1 cellular context compared by ENCODE assay signal in the genomic region with DNA sequence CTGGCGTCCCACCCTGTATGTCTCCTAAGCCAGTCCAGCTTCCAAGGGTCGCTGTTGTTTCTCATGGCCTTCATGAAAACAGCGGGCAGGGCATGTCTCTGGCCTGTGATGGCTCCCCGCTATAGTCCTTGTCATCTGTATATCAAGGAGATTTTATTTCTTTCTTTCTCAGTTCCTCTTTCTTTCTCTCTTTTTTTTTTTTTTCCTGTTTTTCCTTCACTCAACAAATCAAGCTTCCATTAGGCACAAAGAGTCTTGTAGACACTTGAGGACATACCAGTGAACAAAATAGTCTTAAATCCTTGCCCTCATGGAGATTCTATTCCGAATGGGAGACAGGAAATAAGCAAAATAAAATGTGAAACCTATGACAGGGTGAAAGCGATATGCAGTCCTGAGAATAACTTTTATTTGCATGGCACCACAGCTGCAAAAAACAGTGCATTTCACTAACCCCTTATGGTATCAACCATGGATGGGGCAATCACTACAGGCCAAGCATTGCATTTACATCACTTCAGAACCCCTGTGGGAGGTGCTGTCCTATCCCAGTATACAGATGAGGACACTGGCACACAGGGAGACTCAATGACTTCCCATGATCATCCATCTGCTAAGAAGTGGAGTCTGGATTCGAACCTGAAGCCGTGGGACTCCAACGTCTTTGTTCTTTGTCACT.
TF ChIP-seq lines count a peak whose summit lies in the region.

No MANE protein-coding gene starts in this region.

TF ChIP-seq in GM12878, 131 proteins besides CTCF, POLR2A, EP300 and RAD21 (continued from another document):
- TF ChIP-seq, protein P1, sequence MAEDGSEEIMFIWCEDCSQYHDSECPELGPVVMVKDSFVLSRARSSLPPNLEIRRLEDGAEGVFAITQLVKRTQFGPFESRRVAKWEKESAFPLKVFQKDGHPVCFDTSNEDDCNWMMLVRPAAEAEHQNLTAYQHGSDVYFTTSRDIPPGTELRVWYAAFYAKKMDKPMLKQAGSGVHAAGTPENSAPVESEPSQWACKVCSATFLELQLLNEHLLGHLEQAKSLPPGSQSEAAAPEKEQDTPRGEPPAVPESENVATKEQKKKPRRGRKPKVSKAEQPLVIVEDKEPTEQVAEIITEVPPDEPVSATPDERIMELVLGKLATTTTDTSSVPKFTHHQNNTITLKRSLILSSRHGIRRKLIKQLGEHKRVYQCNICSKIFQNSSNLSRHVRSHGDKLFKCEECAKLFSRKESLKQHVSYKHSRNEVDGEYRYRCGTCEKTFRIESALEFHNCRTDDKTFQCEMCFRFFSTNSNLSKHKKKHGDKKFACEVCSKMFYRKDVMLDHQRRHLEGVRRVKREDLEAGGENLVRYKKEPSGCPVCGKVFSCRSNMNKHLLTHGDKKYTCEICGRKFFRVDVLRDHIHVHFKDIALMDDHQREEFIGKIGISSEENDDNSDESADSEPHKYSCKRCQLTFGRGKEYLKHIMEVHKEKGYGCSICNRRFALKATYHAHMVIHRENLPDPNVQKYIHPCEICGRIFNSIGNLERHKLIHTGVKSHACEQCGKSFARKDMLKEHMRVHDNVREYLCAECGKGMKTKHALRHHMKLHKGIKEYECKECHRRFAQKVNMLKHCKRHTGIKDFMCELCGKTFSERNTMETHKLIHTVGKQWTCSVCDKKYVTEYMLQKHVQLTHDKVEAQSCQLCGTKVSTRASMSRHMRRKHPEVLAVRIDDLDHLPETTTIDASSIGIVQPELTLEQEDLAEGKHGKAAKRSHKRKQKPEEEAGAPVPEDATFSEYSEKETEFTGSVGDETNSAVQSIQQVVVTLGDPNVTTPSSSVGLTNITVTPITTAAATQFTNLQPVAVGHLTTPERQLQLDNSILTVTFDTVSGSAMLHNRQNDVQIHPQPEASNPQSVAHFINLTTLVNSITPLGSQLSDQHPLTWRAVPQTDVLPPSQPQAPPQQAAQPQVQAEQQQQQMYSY (CRISPR knock-in tag; IDR thresholded peaks at IDR 0.05) = no peak
- peak; percentile 46 to 48 for TF ChIP-seq IKZF2 (IDR thresholded peaks at IDR 0.05)
- TF ChIP-seq, protein P2, sequence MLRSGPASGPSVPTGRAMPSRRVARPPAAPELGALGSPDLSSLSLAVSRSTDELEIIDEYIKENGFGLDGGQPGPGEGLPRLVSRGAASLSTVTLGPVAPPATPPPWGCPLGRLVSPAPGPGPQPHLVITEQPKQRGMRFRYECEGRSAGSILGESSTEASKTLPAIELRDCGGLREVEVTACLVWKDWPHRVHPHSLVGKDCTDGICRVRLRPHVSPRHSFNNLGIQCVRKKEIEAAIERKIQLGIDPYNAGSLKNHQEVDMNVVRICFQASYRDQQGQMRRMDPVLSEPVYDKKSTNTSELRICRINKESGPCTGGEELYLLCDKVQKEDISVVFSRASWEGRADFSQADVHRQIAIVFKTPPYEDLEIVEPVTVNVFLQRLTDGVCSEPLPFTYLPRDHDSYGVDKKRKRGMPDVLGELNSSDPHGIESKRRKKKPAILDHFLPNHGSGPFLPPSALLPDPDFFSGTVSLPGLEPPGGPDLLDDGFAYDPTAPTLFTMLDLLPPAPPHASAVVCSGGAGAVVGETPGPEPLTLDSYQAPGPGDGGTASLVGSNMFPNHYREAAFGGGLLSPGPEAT (IDR thresholded peaks at IDR 0.05; ENCODE audit: low read depth) = peak; percentile 61
- no peak for TF ChIP-seq CBX3 (IDR thresholded peaks at IDR 0.05; ENCODE audit: borderline replicate concordance, low read depth)
- TF ChIP-seq, protein P3, sequence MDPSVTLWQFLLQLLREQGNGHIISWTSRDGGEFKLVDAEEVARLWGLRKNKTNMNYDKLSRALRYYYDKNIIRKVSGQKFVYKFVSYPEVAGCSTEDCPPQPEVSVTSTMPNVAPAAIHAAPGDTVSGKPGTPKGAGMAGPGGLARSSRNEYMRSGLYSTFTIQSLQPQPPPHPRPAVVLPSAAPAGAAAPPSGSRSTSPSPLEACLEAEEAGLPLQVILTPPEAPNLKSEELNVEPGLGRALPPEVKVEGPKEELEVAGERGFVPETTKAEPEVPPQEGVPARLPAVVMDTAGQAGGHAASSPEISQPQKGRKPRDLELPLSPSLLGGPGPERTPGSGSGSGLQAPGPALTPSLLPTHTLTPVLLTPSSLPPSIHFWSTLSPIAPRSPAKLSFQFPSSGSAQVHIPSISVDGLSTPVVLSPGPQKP (IDR thresholded peaks at IDR 0.05; ENCODE audit: low read depth, low read length) = no peak
- TF ChIP-seq LARP7 (IDR thresholded peaks at IDR 0.05) = no peak
- TF ChIP-seq, protein P4, sequence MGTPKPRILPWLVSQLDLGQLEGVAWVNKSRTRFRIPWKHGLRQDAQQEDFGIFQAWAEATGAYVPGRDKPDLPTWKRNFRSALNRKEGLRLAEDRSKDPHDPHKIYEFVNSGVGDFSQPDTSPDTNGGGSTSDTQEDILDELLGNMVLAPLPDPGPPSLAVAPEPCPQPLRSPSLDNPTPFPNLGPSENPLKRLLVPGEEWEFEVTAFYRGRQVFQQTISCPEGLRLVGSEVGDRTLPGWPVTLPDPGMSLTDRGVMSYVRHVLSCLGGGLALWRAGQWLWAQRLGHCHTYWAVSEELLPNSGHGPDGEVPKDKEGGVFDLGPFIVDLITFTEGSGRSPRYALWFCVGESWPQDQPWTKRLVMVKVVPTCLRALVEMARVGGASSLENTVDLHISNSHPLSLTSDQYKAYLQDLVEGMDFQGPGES (IDR thresholded peaks at IDR 0.05) = no peak
- TF ChIP-seq, protein P5, sequence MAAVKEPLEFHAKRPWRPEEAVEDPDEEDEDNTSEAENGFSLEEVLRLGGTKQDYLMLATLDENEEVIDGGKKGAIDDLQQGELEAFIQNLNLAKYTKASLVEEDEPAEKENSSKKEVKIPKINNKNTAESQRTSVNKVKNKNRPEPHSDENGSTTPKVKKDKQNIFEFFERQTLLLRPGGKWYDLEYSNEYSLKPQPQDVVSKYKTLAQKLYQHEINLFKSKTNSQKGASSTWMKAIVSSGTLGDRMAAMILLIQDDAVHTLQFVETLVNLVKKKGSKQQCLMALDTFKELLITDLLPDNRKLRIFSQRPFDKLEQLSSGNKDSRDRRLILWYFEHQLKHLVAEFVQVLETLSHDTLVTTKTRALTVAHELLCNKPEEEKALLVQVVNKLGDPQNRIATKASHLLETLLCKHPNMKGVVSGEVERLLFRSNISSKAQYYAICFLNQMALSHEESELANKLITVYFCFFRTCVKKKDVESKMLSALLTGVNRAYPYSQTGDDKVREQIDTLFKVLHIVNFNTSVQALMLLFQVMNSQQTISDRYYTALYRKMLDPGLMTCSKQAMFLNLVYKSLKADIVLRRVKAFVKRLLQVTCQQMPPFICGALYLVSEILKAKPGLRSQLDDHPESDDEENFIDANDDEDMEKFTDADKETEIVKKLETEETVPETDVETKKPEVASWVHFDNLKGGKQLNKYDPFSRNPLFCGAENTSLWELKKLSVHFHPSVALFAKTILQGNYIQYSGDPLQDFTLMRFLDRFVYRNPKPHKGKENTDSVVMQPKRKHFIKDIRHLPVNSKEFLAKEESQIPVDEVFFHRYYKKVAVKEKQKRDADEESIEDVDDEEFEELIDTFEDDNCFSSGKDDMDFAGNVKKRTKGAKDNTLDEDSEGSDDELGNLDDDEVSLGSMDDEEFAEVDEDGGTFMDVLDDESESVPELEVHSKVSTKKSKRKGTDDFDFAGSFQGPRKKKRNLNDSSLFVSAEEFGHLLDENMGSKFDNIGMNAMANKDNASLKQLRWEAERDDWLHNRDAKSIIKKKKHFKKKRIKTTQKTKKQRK (IDR thresholded peaks at IDR 0.05; ENCODE audit: low read depth, low read length) = no peak
- no peak for TF ChIP-seq POLR2AphosphoS5 (IDR thresholded peaks at IDR 0.05; ENCODE audit: low read length)
- no peak for TF ChIP-seq BMI1 (IDR thresholded peaks at IDR 0.05; ENCODE audit: borderline replicate concordance)
- TF ChIP-seq RBBP5 (conservative IDR thresholded peaks at IDR 0.05) = no peak
- no peak for TF ChIP-seq HCFC1 (IDR thresholded peaks at IDR 0.05; ENCODE audit: low read length)
- TF ChIP-seq MXI1 (IDR thresholded peaks at IDR 0.05; ENCODE audit: low read depth, low read length) = no peak
- no peak for TF ChIP-seq NR2F1 (conservative IDR thresholded peaks at IDR 0.05)
- no peak for TF ChIP-seq SREBF1 (IDR thresholded peaks at IDR 0.05; ENCODE audit: low read length)
- TF ChIP-seq CHD4 (IDR thresholded peaks at IDR 0.05) = no peak; the same call in 1 of the 2 replicates
- 0 out of 2 replicates have a peak, but pooled peaks have one; percentile 32 for TF ChIP-seq NBN (IDR thresholded peaks at IDR 0.05)
- no peak for TF ChIP-seq PAX5 (IDR thresholded peaks at IDR 0.05; ENCODE audit: borderline replicate concordance, low read depth, low read length)
- peak; percentile 40; the same call in 1 of the 2 replicates for TF ChIP-seq TCF3 (IDR thresholded peaks at IDR 0.05; ENCODE audit: borderline replicate concordance, insufficient read depth, low read depth, low read length)
- no peak for TF ChIP-seq KDM1A (IDR thresholded peaks at IDR 0.05; ENCODE audit: borderline replicate concordance)
- TF ChIP-seq SP1 (IDR thresholded peaks at IDR 0.05; ENCODE audit: low read depth, low read length) = no peak
- 0 out of 2 replicates have a peak, but pooled peaks have one; percentile 11 for TF ChIP-seq CREM (IDR thresholded peaks at IDR 0.05; ENCODE audit: low read depth)
- no peak for TF ChIP-seq ZNF24 (IDR thresholded peaks at IDR 0.05)
- TF ChIP-seq RELA (IDR thresholded peaks at IDR 0.05; ENCODE audit: borderline replicate concordance, partially characterized antibody) = no peak
